In the genomic region with DNA sequence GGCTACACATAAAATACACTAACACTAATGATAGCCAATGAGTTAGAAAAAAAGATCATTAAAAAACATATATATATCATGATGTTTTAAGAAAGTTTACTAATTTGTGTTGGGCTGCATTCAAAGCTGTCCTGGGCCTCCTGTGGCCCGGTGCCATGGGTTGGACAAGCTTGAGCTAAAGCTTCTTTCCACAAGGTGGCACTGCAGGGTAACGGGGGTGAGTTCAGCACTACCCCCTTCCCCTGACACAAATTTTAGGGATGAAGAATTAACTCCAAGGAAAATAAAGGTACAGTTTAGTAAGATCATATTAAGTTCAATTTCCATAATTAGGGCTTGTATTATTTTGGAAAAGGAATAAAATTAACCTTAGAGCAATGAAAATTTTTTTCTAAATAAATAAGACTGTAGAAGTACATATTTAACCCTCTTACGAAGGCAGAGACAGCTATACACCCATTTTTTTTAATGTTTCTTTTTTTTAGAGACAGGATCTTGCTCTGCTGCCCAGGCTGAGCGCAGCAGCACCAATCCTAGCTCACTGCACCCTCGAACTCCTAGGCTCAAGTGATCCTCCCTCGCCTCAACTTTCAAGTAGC, we compare ENCODE assay signal across 8 cellular contexts. TPM values are rescaled to one million over a fixed set of nuclear protein-coding genes. Genes with fewer than 3 reads are reported as not detected.
A peak's percentile ranks its signal among the peaks of the same experiment; 100 is the strongest.
DNase-seq lines count a peak whose midpoint lies in the region; ATAC-seq and TF ChIP-seq lines count a peak whose summit lies in the region.

No MANE protein-coding gene starts in this region.

- H3K9me3 ChIP-seq in BLaER1, result no peaks in the 10 kb centered on the region
- no peaks in the 10 kb centered on the region for H3K9me3 ChIP-seq in naive thymus-derived CD4-positive, alpha-beta T cell (ENCODE audit: control insufficient read depth in 2 of 3, low read length in 3 of 3)

- peak; percentile 53 for TF ChIP-seq CTCF in HL-60 (IDR thresholded peaks at IDR 0.05; ENCODE audit: insufficient read depth, low read length)

- intact Hi-C loops in naive thymus-derived CD4-positive, alpha-beta T cell (cut with micrococcal nuclease), result loop anchor here (1.0 to 5.0 kb wide), 4 partner anchors 102 to 270 kb away; no protein-coding TSS in a partner anchor

- H3K36me3 Mint-ChIP-seq in naive thymus-derived CD4-positive, alpha-beta T cell, result no peaks in the 10 kb centered on the region
- no peaks in the 10 kb centered on the region for H3K36me3 Mint-ChIP-seq in stimulated activated memory B cell treated with anti-CD40 and anti-IgM and Interleukin-4, amounts not matched to agents 10 μg/mL and 1 μg/mL and 100 μg/mL, for 72 hours

- peaks cover 3 to 18% (median 6%) of the 10 kb centered on the region in 7 donors for H3K4me1 Mint-ChIP-seq in naive thymus-derived CD4-positive, alpha-beta T cell
- peaks cover 23% of the 10 kb centered on the region for H3K4me1 Mint-ChIP-seq in stimulated activated memory B cell treated with anti-CD40 and anti-IgM and Interleukin-4, amounts not matched to agents 10 μg/mL and 1 μg/mL and 100 μg/mL, for 72 hours

- no peak overlapping the region for H3K4me3 Mint-ChIP-seq in naive thymus-derived CD4-positive, alpha-beta T cell
- no peak overlapping the region for H3K4me3 Mint-ChIP-seq in stimulated activated memory B cell treated with anti-CD40 and anti-IgM and Interleukin-4, amounts not matched to agents 10 μg/mL and 1 μg/mL and 100 μg/mL, for 72 hours

- no peak overlapping the region for H3K27ac ChIP-seq in BLaER1
- no peak overlapping the region for H3K27ac ChIP-seq in HL-60 (replicated peaks)
- H3K27ac ChIP-seq in naive thymus-derived CD4-positive, alpha-beta T cell (ENCODE audit: low read depth, low read length), result no peak overlapping the region

- POLR2A ChIA-PET in naive thymus-derived CD4-positive, alpha-beta T cell (lab: Charles Lee), result interaction anchor here (1.0 to 1.8 kb wide), 2 partner anchors 101 to 112 kb away, joined by 4 to 7 read pairs; no protein-coding TSS in a partner anchor

- CTCF ChIA-PET in naive thymus-derived CD4-positive, alpha-beta T cell (lab: Charles Lee), result interaction anchor here (0.6 to 5.5 kb wide), 15 partner anchors 12 to 1837 kb away, joined by 3 to 90 read pairs (median 4); no protein-coding TSS in a partner anchor

- H3K27me3 ChIP-seq in BLaER1 (no peaks in the 10 kb centered on the region), HL-60 (ENCODE audit: insufficient read depth, poor library complexity, severe bottlenecking) (no peaks in the 10 kb centered on the region)
- H3K27me3 ChIP-seq in naive thymus-derived CD4-positive, alpha-beta T cell (ENCODE audit: control insufficient read depth in 2 of 2, insufficient read depth in 2 of 2, low read length in 2 of 2), result no peaks in the 10 kb centered on the region

- no peaks in the 10 kb centered on the region for H3K36me3 ChIP-seq in BLaER1
- no peaks in the 10 kb centered on the region for H3K36me3 ChIP-seq in naive thymus-derived CD4-positive, alpha-beta T cell (ENCODE audit: control insufficient read depth in 2 of 3, insufficient read depth in 3 of 3, low read length in 3 of 3)

- H3K9me3 Mint-ChIP-seq in naive thymus-derived CD4-positive, alpha-beta T cell, result no peaks in the 10 kb centered on the region
- no peaks in the 10 kb centered on the region for H3K9me3 Mint-ChIP-seq in stimulated activated memory B cell treated with anti-CD40 and anti-IgM and Interleukin-4, amounts not matched to agents 10 μg/mL and 1 μg/mL and 100 μg/mL, for 72 hours

- no peak overlapping the region for H3K4me3 ChIP-seq in BLaER1
- no peak overlapping the region for H3K4me3 ChIP-seq in HL-60 (replicated peaks; ENCODE audit: insufficient read depth, low read length)
- no peak overlapping the region for H3K4me3 ChIP-seq in naive thymus-derived CD4-positive, alpha-beta T cell (ENCODE audit: low read length)

- H3K27me3 Mint-ChIP-seq in naive thymus-derived CD4-positive, alpha-beta T cell, result no peaks in the 10 kb centered on the region
- H3K27me3 Mint-ChIP-seq in stimulated activated memory B cell treated with anti-CD40 and anti-IgM and Interleukin-4, amounts not matched to agents 10 μg/mL and 1 μg/mL and 100 μg/mL, for 72 hours, result no peaks in the 10 kb centered on the region

- peaks cover 16% of the 10 kb centered on the region; the same call in 1 of the 2 replicates for H4K20me1 ChIP-seq in BLaER1

- DNase-seq in HL-60 (ENCODE audit: low read depth in 1 of 2, low spot score in 1 of 2) (peak; percentile 22 to 59), NOMO-1 treated with dmso at 0.1 percent for 144 hours (lab: John Stamatoyannopoulos, UW; ENCODE audit: unreplicated experiment) (peak; percentile 13)
- DNase-seq in activated CD8-positive, alpha-beta memory T cell treated with anti-CD3 and anti-CD28 coated beads, Interleukin-2, amount 50 U/mL, for 48 hours, result peak; percentile 76
- peak; percentile 20 to 71 (median 63) for DNase-seq in naive thymus-derived CD4-positive, alpha-beta T cell

- peak overlapping the region; percentile 72; the same call in 1 of the 2 replicates for H3K4me2 ChIP-seq in BLaER1

- peaks cover 40% of the 10 kb centered on the region for H3K4me1 ChIP-seq in BLaER1
- H3K4me1 ChIP-seq in naive thymus-derived CD4-positive, alpha-beta T cell (ENCODE audit: control insufficient read depth in 2 of 2, insufficient read depth in 2 of 2, low read length in 2 of 2), result no peaks in the 10 kb centered on the region

- H3K27ac Mint-ChIP-seq in naive thymus-derived CD4-positive, alpha-beta T cell, result no peak overlapping the region
- H3K27ac Mint-ChIP-seq in stimulated activated memory B cell treated with anti-CD40 and anti-IgM and Interleukin-4, amounts not matched to agents 10 μg/mL and 1 μg/mL and 100 μg/mL, for 72 hours, result no peak overlapping the region

- no peak overlapping the region for H3K9ac ChIP-seq in BLaER1

- ATAC-seq in esophagus mucosa (peak; percentile 80), HG03565 (IDR thresholded peaks at IDR 0.05; ENCODE audit: unreplicated experiment) (no peak)
- ATAC-seq in naive thymus-derived CD4-positive, alpha-beta T cell, result peak; percentile 82
- peak; percentile 79 for ATAC-seq in stimulated activated memory B cell treated with anti-CD40 and anti-IgM and Interleukin-4, amounts not matched to agents 10 μg/mL and 1 μg/mL and 100 μg/mL, for 72 hours

RNA-seq across cellular contexts. Expression of a gene that starts 38.9 kb away (rescaled TPM):
- total RNA-seq in esophagus mucosa, result 35.9 TPM
- total RNA-seq in naive thymus-derived CD4-positive, alpha-beta T cell, result 10 to 100 TPM; 10.8 to 26.8 (median 17.7) TPM
- polyA plus RNA-seq in naive thymus-derived CD4-positive, alpha-beta T cell, result 1 to 10 TPM; 3.3 to 3.9 TPM

Comparison
In these comparisons a context has a peak if more than half of its experiments do, and no peak if none do; other contexts are left out.
1. DNase-seq: peak in every context shown above with its lines; median percentile 76 in activated CD8-positive, alpha-beta memory T cell treated with anti-CD3 and anti-CD28 coated beads, Interleukin-2, amount 50 U/mL, for 48 hours; 63 in naive thymus-derived CD4-positive, alpha-beta T cell; 40 in HL-60; 13 in NOMO-1 treated with dmso at 0.1 percent for 144 hours.